10 cellular contexts compared by ENCODE assay signal in the genomic region with DNA sequence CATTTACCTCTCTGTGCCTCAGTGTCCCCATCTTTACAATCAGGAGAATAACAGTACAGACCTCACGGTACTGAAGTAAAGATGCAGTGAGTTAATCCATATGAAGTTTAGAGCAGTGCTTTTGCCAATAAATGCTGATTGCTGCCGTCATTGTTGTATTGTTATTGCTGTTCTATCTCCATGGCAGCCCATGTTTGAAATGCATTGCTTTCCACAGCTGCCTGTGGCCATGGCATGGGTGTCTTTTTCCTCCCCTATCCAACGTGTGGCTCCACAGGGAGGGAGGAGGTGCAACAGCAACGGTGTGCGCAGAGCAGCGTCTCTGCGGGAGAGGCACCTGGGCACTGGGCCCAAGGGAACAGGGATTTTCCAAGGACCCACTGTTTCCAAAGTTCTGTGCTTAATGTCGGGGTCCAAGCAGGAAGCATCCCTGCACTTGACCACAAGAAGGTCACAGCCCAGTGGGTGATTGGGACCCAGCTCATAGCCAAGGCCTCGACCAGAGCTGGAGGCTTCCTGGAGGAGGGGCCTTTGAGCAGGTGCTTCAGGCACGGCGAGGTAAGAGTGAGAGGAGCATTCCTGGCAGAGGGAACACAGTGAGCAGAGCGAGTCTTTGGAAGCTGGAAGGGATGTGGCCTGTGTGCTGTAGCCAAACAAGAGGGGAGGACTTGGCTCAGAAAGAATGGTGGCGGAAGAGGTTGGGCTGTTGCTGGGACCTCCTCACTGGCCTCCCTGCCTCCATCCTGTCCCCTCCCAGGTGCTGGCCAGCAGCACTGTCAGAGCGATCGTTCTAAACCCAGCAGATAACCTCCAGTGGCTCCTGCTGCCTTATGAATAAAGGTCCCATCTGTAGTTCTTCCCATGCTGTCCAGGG. TPM values are rescaled to one million over a fixed set of nuclear protein-coding genes. Genes with fewer than 3 reads are reported as not detected.
DNase-seq lines count a peak whose midpoint lies in the region; ATAC-seq, FAIRE-seq and TF ChIP-seq lines count a peak whose summit lies in the region.
"Had no signal": no experiment of that assay in that cellular context is flagged by ENCODE, and none has a peak within 500 bp of the region (broad histone marks: within the 10 kb centered on the region; RNA-seq: fewer than 3 reads in every experiment).

No MANE protein-coding gene starts in this region.

- H3K4me3 Mint-ChIP-seq in CD4-positive, alpha-beta memory T cell: peak overlapping the region in 1 of 8 donors; percentile 17
- H3K4me3 Mint-ChIP-seq in neural progenitor cell: peak overlapping the region; percentile 96
- H3K4me3 Mint-ChIP-seq: dendritic cell treated with granulocyte-macrophage colony-stimulating factor and Interleukin-4, amounts not matched to agents 40 ng/mL and 50 ng/mL, for 4 days had no signal

- in situ Hi-C loops in GM13977 (cut with MboI; ENCODE audit: low pct_unique_long_range_greater_than_20kb, low sequenced_read_pairs, unreplicated experiment): no loop called here

- peaks cover 29% of the 10 kb centered on the region for H3F3A ChIP-seq in neural progenitor cell (ENCODE audit: low read depth)

- no peaks in the 10 kb centered on the region for H3K9me3 Mint-ChIP-seq in CD4-positive, alpha-beta memory T cell
- no peaks in the 10 kb centered on the region for H3K9me3 Mint-ChIP-seq in neural progenitor cell
- H3K9me3 Mint-ChIP-seq: dendritic cell treated with granulocyte-macrophage colony-stimulating factor and Interleukin-4, amounts not matched to agents 40 ng/mL and 50 ng/mL, for 4 days had no signal

- no TSS peak for BruUV-seq in endothelial cell of umbilical vein (replicated peaks; lab: Mats Ljungman, UMichigan)

- peaks cover 19% of the 10 kb centered on the region for H3K4me1 ChIP-seq in CD4-positive, alpha-beta memory T cell (ENCODE audit: insufficient read depth, low read length)
- H3K4me1 ChIP-seq in endothelial cell of umbilical vein (ENCODE audit: control insufficient read depth, extremely low read depth, insufficient read depth, low read length): peaks cover 24% of the 10 kb centered on the region
- peaks cover 26% of the 10 kb centered on the region for H3K4me1 ChIP-seq in neural progenitor cell

- no peaks in the 10 kb centered on the region for H3K36me3 ChIP-seq in CD4-positive, alpha-beta memory T cell (ENCODE audit: insufficient read depth, low read length)
- H3K36me3 ChIP-seq in endothelial cell of umbilical vein (ENCODE audit: control insufficient read depth in 2 of 2, extremely low read depth in 1 of 2, insufficient read depth in 2 of 2, low read length in 2 of 2): no peaks in the 10 kb centered on the region
- H3K36me3 ChIP-seq in neural progenitor cell: no peaks in the 10 kb centered on the region

- intact Hi-C loops in CD4-positive, alpha-beta memory T cell (cut with micrococcal nuclease): loop anchor here (5.0 kb wide), 1 partner anchor 97 kb away; no protein-coding TSS in a partner anchor
- intact Hi-C loops in endothelial cell of umbilical vein (cut with micrococcal nuclease): loop anchor here (1.0 to 5.0 kb wide), 3 partner anchors 38 to 192 kb away; no protein-coding TSS in a partner anchor

- H3K79me2 ChIP-seq in endothelial cell of umbilical vein (ENCODE audit: control insufficient read depth, insufficient read depth, low read length) (peaks cover 79% of the 10 kb centered on the region), neural progenitor cell (ENCODE audit: low read depth) (peaks cover 69% of the 10 kb centered on the region)

- H3K27me3 ChIP-seq in CD4-positive, alpha-beta memory T cell (ENCODE audit: insufficient read depth, low read length): no peaks in the 10 kb centered on the region
- no peaks in the 10 kb centered on the region for H3K27me3 ChIP-seq in endothelial cell of umbilical vein (ENCODE audit: control insufficient read depth in 2 of 2, insufficient read depth in 2 of 2, low read length in 2 of 2)
- peaks cover 70% of the 10 kb centered on the region for H3K27me3 ChIP-seq in neural progenitor cell

- DNase-seq in CD4-positive, alpha-beta memory T cell: no peak
- DNase-seq in NCI-H510A (lab: John Stamatoyannopoulos, UW) (peak; percentile 73), endothelial cell of umbilical vein (ENCODE audit: low read depth, low spot score) (peak; percentile 30), neural progenitor cell (ENCODE audit: low spot score) (no peak), GM13977 (ENCODE audit: low spot score) (no peak)

- CTCF ChIA-PET in CD4-positive, alpha-beta memory T cell (lab: Charles Lee; ENCODE audit: partially characterized antibody): no interaction called here
- CTCF ChIA-PET in endothelial cell of umbilical vein (lab: Charles Lee): no interaction called here

- H3K27ac ChIP-seq in CD4-positive, alpha-beta memory T cell (ENCODE audit: low read depth, low read length): no peak overlapping the region
- H3K27ac ChIP-seq in endothelial cell of umbilical vein (ENCODE audit: insufficient read depth, low read depth, low read length) (peak overlapping the region; percentile 75), neural progenitor cell (no peak overlapping the region)

- H3K9me1 ChIP-seq in endothelial cell of umbilical vein (replicated peaks; ENCODE audit: control insufficient read depth, extremely low read depth, insufficient read depth, low read length): no peaks in the 10 kb centered on the region

- ATAC-seq in GM19395 (IDR thresholded peaks at IDR 0.05; ENCODE audit: unreplicated experiment): no peak
- ATAC-seq in HG02970 (IDR thresholded peaks at IDR 0.05; ENCODE audit: low FRiP score, unreplicated experiment): no peak
- ATAC-seq in HG03159 (IDR thresholded peaks at IDR 0.05; ENCODE audit: unreplicated experiment): no peak

- peak overlapping the region; percentile 7 for H3K9ac ChIP-seq in endothelial cell of umbilical vein (replicated peaks; ENCODE audit: extremely low read depth, insufficient read depth, low read length)
- no peak overlapping the region for H3K9ac ChIP-seq in neural progenitor cell

- peak; percentile 66 for FAIRE-seq in endothelial cell of umbilical vein (lab: Jason Lieb, UNC)
- FAIRE-seq: GM12892 had no signal

- H4K20me1 ChIP-seq in endothelial cell of umbilical vein (replicated peaks; ENCODE audit: control insufficient read depth, extremely low read depth, insufficient read depth, low read length): no peaks in the 10 kb centered on the region
- peaks cover 72% of the 10 kb centered on the region for H4K20me1 ChIP-seq in neural progenitor cell (ENCODE audit: low read depth)

- TF ChIP-seq POLR2A in endothelial cell of umbilical vein (IDR thresholded peaks at IDR 0.05; ENCODE audit: low read depth, low read length): no peak

- H3K27ac Mint-ChIP-seq in CD4-positive, alpha-beta memory T cell: peak overlapping the region in 5 of 7 donors; percentile 25 to 95 (median 74)
- peak overlapping the region; percentile 80 for H3K27ac Mint-ChIP-seq in neural progenitor cell
- H3K27ac Mint-ChIP-seq: dendritic cell treated with granulocyte-macrophage colony-stimulating factor and Interleukin-4, amounts not matched to agents 40 ng/mL and 50 ng/mL, for 4 days had no signal

- dilution Hi-C loops in endothelial cell of umbilical vein (cut with MboI; ENCODE audit: extremely low pct_ligation_motif_present, low sequenced_read_pairs): no loop called here

- TF ChIP-seq CTCF in endothelial cell of umbilical vein (IDR thresholded peaks at IDR 0.05; ENCODE audit: extremely low read depth in 1 of 2, insufficient read depth in 1 of 2, low read depth in 1 of 2, low read length in 2 of 2) (no peak), neural progenitor cell (IDR thresholded peaks at IDR 0.05) (no peak), GM13977 (IDR thresholded peaks at IDR 0.05; ENCODE audit: extremely low read depth, insufficient read depth, missing control alignments) (no peak)

- peaks cover 7 to 37% (median 17%) of the 10 kb centered on the region in 4 donors for H3K4me1 Mint-ChIP-seq in CD4-positive, alpha-beta memory T cell
- peaks cover 51% of the 10 kb centered on the region for H3K4me1 Mint-ChIP-seq in neural progenitor cell

- H3K9me3 ChIP-seq in CD4-positive, alpha-beta memory T cell (ENCODE audit: control insufficient read depth in 1 of 2, low read length in 2 of 2): no peaks in the 10 kb centered on the region
- H3K9me3 ChIP-seq in endothelial cell of umbilical vein (replicated peaks; ENCODE audit: control insufficient read depth, insufficient read depth, low read length): no peaks in the 10 kb centered on the region
- no peaks in the 10 kb centered on the region for H3K9me3 ChIP-seq in neural progenitor cell (ENCODE audit: low read depth)

- H3K36me3 Mint-ChIP-seq in CD4-positive, alpha-beta memory T cell: peaks cover 0 to 3% of the 10 kb centered on the region in 2 donors
- H3K36me3 Mint-ChIP-seq in neural progenitor cell: peaks cover 2% of the 10 kb centered on the region

- no peak overlapping the region for H3K4me3 ChIP-seq in CD4-positive, alpha-beta memory T cell (ENCODE audit: low read length in 2 of 2)
- no peak overlapping the region for H3K4me3 ChIP-seq in endothelial cell of umbilical vein (replicated peaks in 1 of 3; ENCODE audit: insufficient read depth in 1 of 3, low read depth in 1 of 3, low read length in 3 of 3)
- no peak overlapping the region for H3K4me3 ChIP-seq in neural progenitor cell

- peaks cover 0 to 1% of the 10 kb centered on the region in 2 donors for H3K27me3 Mint-ChIP-seq in CD4-positive, alpha-beta memory T cell
- H3K27me3 Mint-ChIP-seq in neural progenitor cell (ENCODE audit: insufficient read depth, low read depth): peaks cover 11% of the 10 kb centered on the region

- H2AFZ ChIP-seq in endothelial cell of umbilical vein (ENCODE audit: low read depth, low read length): no peak overlapping the region
- H2AFZ ChIP-seq in neural progenitor cell (replicated peaks): no peak overlapping the region

- no peak overlapping the region for H3K4me2 ChIP-seq in endothelial cell of umbilical vein (ENCODE audit: insufficient read depth, low read length)
- no peak overlapping the region for H3K4me2 ChIP-seq in neural progenitor cell

- POLR2A ChIA-PET in CD4-positive, alpha-beta memory T cell (lab: Charles Lee; ENCODE audit: partially characterized antibody): no interaction called here
- POLR2A ChIA-PET in endothelial cell of umbilical vein (lab: Charles Lee): no interaction called here

TF ChIP-seq in endothelial cell of umbilical vein, 7 proteins besides CTCF, POLR2A, EP300 and RAD21 (continues in another document):
- TF ChIP-seq FOS (IDR thresholded peaks at IDR 0.05; ENCODE audit: borderline replicate concordance, insufficient read depth, low read length): no peak

RNA-seq across cellular contexts. Expression of a gene that starts 3.9 kb away (rescaled TPM):
- 10 to 100 TPM; 15.4 to 19.5 TPM for total RNA-seq in CD4-positive, alpha-beta memory T cell
- polyA plus RNA-seq in CD4-positive, alpha-beta memory T cell: 1 to 10 TPM in 1 of 2 donors, under 1 TPM in 1; 0.35 to 4.0 TPM
- 43.3 and 47.3 TPM in 2 replicates for total RNA-seq in endothelial cell of umbilical vein
- polyA plus RNA-seq in endothelial cell of umbilical vein: 7.4 and 7.8 TPM in 2 replicates
- 5.2 and 6.3 TPM in 2 replicates for polyA plus RNA-seq in endothelial cell of umbilical vein (2011; cell fraction: cytosol; rRNA removed)
- 17.5 and 19.2 TPM in 2 replicates for polyA plus RNA-seq in endothelial cell of umbilical vein (2011; cell fraction: nucleus; rRNA removed)
- polyA plus RNA-seq in endothelial cell of umbilical vein (2012): 14.2 and 19.1 TPM in 2 replicates
- polyA minus RNA-seq in endothelial cell of umbilical vein: 8.2 and 14.0 TPM in 2 replicates
- polyA minus RNA-seq in endothelial cell of umbilical vein (2011; cell fraction: cytosol; rRNA and poly(A)+ RNA removed): 9.0 TPM
- 17.7 and 21.7 TPM in 2 replicates for polyA minus RNA-seq in endothelial cell of umbilical vein (2011; cell fraction: nucleus; rRNA and poly(A)+ RNA removed)
- total RNA-seq in neural progenitor cell (ENCODE audit: low replicate concordance): 18.0 and 27.4 TPM in 2 replicates

Comparison
In these comparisons a context has a peak if more than half of its experiments do, and no peak if none do; other contexts are left out.
1. DNase-seq: peak in NCI-H510A (single experiment) and endothelial cell of umbilical vein (single experiment); none in CD4-positive, alpha-beta memory T cell (0 of 5), neural progenitor cell (single experiment) and GM13977 (single experiment).